ENCODE assay signal across 16 cellular contexts in the genomic region with DNA sequence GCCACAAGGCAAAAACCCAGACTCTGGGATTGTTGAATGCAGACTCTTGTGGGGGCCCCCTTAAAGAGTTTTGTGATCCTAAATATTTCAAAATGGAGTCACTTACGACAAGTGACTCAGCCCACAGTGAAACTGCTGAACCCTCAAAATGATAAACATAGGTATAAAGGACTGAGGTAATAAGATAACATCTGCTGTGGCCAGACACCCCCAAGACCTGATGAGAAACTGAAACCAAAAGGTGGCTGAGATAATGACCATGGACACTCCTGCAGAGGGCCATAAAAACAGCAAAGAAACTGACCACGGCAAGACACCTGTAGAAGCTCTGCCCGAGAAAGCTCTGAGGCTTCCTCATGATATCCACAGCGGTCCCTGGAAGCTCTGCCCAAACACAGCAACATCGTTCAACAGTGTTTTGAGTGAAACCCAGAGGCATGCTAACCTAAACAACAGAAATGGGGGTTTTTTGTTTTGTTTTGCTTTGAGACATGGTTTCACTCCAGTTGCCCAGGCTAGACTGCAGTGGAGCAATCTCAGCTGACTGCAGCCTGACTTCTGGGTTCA. TPM values are rescaled to one million over a fixed set of nuclear protein-coding genes. Genes with fewer than 3 reads are reported as not detected.
DNase-seq lines count a peak whose midpoint lies in the region; ATAC-seq and TF ChIP-seq lines count a peak whose summit lies in the region.
"Had no signal": no experiment of that assay in that cellular context is flagged by ENCODE, and none has a peak within 500 bp of the region (broad histone marks: within the 10 kb centered on the region; RNA-seq: fewer than 3 reads in every experiment).

No MANE protein-coding gene starts in this region.

- H3K4me3 ChIP-seq in CD4-positive, alpha-beta memory T cell (ENCODE audit: low read length in 2 of 2) = peak overlapping the region in 1 of 2 donors; percentile 83
- H3K4me3 ChIP-seq in psoas muscle = no peak overlapping the region
- H3K4me3 ChIP-seq: GM23338 had no signal

- peaks cover under 1% of the 10 kb centered on the region for H3K36me3 ChIP-seq in CD4-positive, alpha-beta memory T cell (ENCODE audit: insufficient read depth, low read length)
- H3K36me3 ChIP-seq in KOPT-K1 (ENCODE audit: insufficient read depth, low read length) (no peaks in the 10 kb centered on the region), psoas muscle (ENCODE audit: insufficient read depth in 1 of 2, low read depth in 1 of 2) (no peaks in the 10 kb centered on the region)

- H3K27ac Mint-ChIP-seq in CD4-positive, alpha-beta memory T cell = peak overlapping the region; percentile 96 to 99 (median 98)
- H3K27ac Mint-ChIP-seq in central memory CD8-positive, alpha-beta T cell (ENCODE audit: low read depth) = peak overlapping the region; percentile 92
- H3K27ac Mint-ChIP-seq: GM23338 had no signal

- peak in 4 of 5 donors; percentile 32 to 66 (median 42) for DNase-seq in CD4-positive, alpha-beta memory T cell
- DNase-seq in central memory CD8-positive, alpha-beta T cell (ENCODE audit: low spot score in 2 of 2) = peak in 1 of 2 donors; percentile 32
- DNase-seq in psoas muscle = no peak
- no peak for DNase-seq in HK-2 (ENCODE audit: unreplicated experiment)
- no peak for DNase-seq in T1000 (lab: John Stamatoyannopoulos, UW)
- DNase-seq: hypothalamus; NCI-H446; stimulated activated CD4-positive, alpha-beta T cell treated with anti-CD3 and anti-CD28 coated beads, Interleukin-4, amount 100 ng/mL, for 4 hours; SW 1271 had no signal

- peaks cover 6 to 29% of the 10 kb centered on the region in 2 donors for H3K36me3 Mint-ChIP-seq in CD4-positive, alpha-beta memory T cell
- peaks cover 41% of the 10 kb centered on the region for H3K36me3 Mint-ChIP-seq in central memory CD8-positive, alpha-beta T cell (ENCODE audit: insufficient read depth)
- H3K36me3 Mint-ChIP-seq: type B pancreatic cell had no signal

- CTCF ChIA-PET in CD4-positive, alpha-beta memory T cell (lab: Charles Lee; ENCODE audit: partially characterized antibody) = interaction anchor here (3.5 kb wide), 1 partner anchor 56 kb away, joined by 13 read pairs; no protein-coding TSS in a partner anchor

- intact Hi-C loops in CD4-positive, alpha-beta memory T cell (cut with micrococcal nuclease) = loop anchor here (5.0 kb wide), 3 partner anchors 58 to 102 kb away; a partner anchor contains a TSS
- intact Hi-C loops in psoas muscle (cut with DNase I) = no loop called here

- peak overlapping the region; percentile 73 to 99 (median 96) for H3K4me3 Mint-ChIP-seq in CD4-positive, alpha-beta memory T cell
- H3K4me3 Mint-ChIP-seq in central memory CD8-positive, alpha-beta T cell = peak overlapping the region; percentile 95
- H3K4me3 Mint-ChIP-seq: GM23338, nephron had no signal

- no peaks in the 10 kb centered on the region for H3K27me3 ChIP-seq in CD4-positive, alpha-beta memory T cell (ENCODE audit: insufficient read depth, low read length)
- H3K27me3 ChIP-seq in psoas muscle (ENCODE audit: insufficient read depth in 3 of 3, low read length in 2 of 3) = no peaks in the 10 kb centered on the region

- TF ChIP-seq CTCF in psoas muscle (IDR thresholded peaks at IDR 0.05) = no peak

- peak overlapping the region; percentile 77 for H3K27ac ChIP-seq in CD4-positive, alpha-beta memory T cell (ENCODE audit: low read depth, low read length)
- H3K27ac ChIP-seq in KOPT-K1 (ENCODE audit: low read depth, low read length, poor library complexity, severe bottlenecking) = peak overlapping the region; percentile 88
- H3K27ac ChIP-seq in psoas muscle = no peak overlapping the region
- H3K27ac ChIP-seq: C4-2B had no signal

- no peaks in the 10 kb centered on the region for H3K9me3 ChIP-seq in CD4-positive, alpha-beta memory T cell (ENCODE audit: control insufficient read depth in 1 of 2, low read length in 2 of 2)
- H3K9me3 ChIP-seq in KOPT-K1 (ENCODE audit: insufficient read depth, low read length, poor library complexity, severe bottlenecking) (no peaks in the 10 kb centered on the region), psoas muscle (no peaks in the 10 kb centered on the region)

- POLR2A ChIA-PET in CD4-positive, alpha-beta memory T cell (lab: Charles Lee; ENCODE audit: partially characterized antibody) = interaction anchor here (1.2 to 8.4 kb wide), 5 partner anchors 10 to 33 kb away, joined by 3 to 132 read pairs (median 8); no protein-coding TSS in a partner anchor

- no peaks in the 10 kb centered on the region for H3K27me3 Mint-ChIP-seq in CD4-positive, alpha-beta memory T cell
- no peaks in the 10 kb centered on the region for H3K27me3 Mint-ChIP-seq in central memory CD8-positive, alpha-beta T cell
- H3K27me3 Mint-ChIP-seq: type B pancreatic cell had no signal

- H3K4me1 ChIP-seq in CD4-positive, alpha-beta memory T cell (ENCODE audit: insufficient read depth, low read length) = peaks cover 86% of the 10 kb centered on the region
- H3K4me1 ChIP-seq in psoas muscle = peaks cover 19% of the 10 kb centered on the region

- WGBS in psoas muscle, 3 donors = 91 to 94% (median 91%) methylated on average over 5 of the region's 5 CpGs

- peaks cover 0 to 1% (median 0%) of the 10 kb centered on the region in 8 donors for H3K9me3 Mint-ChIP-seq in CD4-positive, alpha-beta memory T cell
- no peaks in the 10 kb centered on the region for H3K9me3 Mint-ChIP-seq in central memory CD8-positive, alpha-beta T cell
- H3K9me3 Mint-ChIP-seq: nephron had no signal

- ATAC-seq in GM19463 (IDR thresholded peaks at IDR 0.05; ENCODE audit: unreplicated experiment) = peak; percentile 39
- peak; percentile 20 for ATAC-seq in central memory CD8-positive, alpha-beta T cell (replicated peaks; ENCODE audit: extremely low read depth, poor library complexity, severe bottlenecking)
- no peak for ATAC-seq in psoas muscle
- no peak for ATAC-seq in HG03039 (IDR thresholded peaks at IDR 0.05; ENCODE audit: unreplicated experiment)
- ATAC-seq: GM23338 had no signal

- H3K4me1 Mint-ChIP-seq in CD4-positive, alpha-beta memory T cell = peaks cover 63 to 95% (median 81%) of the 10 kb centered on the region in 4 donors
- H3K4me1 Mint-ChIP-seq in central memory CD8-positive, alpha-beta T cell = peaks cover 89% of the 10 kb centered on the region

RNA-seq across cellular contexts. Expression of a gene that starts 1.6 kb away (rescaled TPM):
- 100 to 1,000 TPM; 152 to 167 TPM for total RNA-seq in CD4-positive, alpha-beta memory T cell
- polyA plus RNA-seq in CD4-positive, alpha-beta memory T cell = 100 to 1,000 TPM; 387 to 416 TPM
- 10 to 100 TPM in 1 of 4 donors, 1 to 10 TPM in 3; 6.9 to 12.2 (median 8.1) TPM for total RNA-seq in psoas muscle
- 10 to 100 TPM in 1 of 3 donors, 1 to 10 TPM in 2; 4.3 to 12.2 (median 9.7) TPM for polyA plus RNA-seq in psoas muscle

RNA-seq across cellular contexts. Expression of a gene that starts 28.2 kb away (rescaled TPM):
- total RNA-seq in CD4-positive, alpha-beta memory T cell = not detected
- under 1 TPM in 1 of 2 donors, not detected in 1; 0.48 TPM for polyA plus RNA-seq in CD4-positive, alpha-beta memory T cell
- not detected for total RNA-seq in psoas muscle
- under 1 TPM in 1 of 3 donors, not detected in 2; 0.16 TPM for polyA plus RNA-seq in psoas muscle

RNA-seq across cellular contexts. Expression of a gene that starts 29.1 kb away (rescaled TPM):
- total RNA-seq in CD4-positive, alpha-beta memory T cell = not detected
- polyA plus RNA-seq in CD4-positive, alpha-beta memory T cell = not detected
- under 1 TPM in 3 of 4 donors, not detected in 1; 0.16 to 0.54 (median 0.42) TPM for total RNA-seq in psoas muscle
- 1 to 10 TPM in 1 of 3 donors, under 1 TPM in 2; 0.22 to 2.0 (median 0.53) TPM for polyA plus RNA-seq in psoas muscle

RNA-seq across cellular contexts. Expression of a gene that starts 44.0 kb away (rescaled TPM):
- not detected for total RNA-seq in CD4-positive, alpha-beta memory T cell
- not detected for polyA plus RNA-seq in CD4-positive, alpha-beta memory T cell
- under 1 TPM; 0.11 to 0.59 (median 0.44) TPM for total RNA-seq in psoas muscle
- polyA plus RNA-seq in psoas muscle = under 1 TPM; 0.14 to 0.33 (median 0.30) TPM

Comparison
In these comparisons a context has a peak if more than half of its experiments do, and no peak if none do; other contexts are left out.
1. DNase-seq: peak in CD4-positive, alpha-beta memory T cell (4 of 5); none in psoas muscle (0 of 2), HK-2 (single experiment) and T1000 (single experiment).
2. ATAC-seq: peak in GM19463 (single experiment) and central memory CD8-positive, alpha-beta T cell (single experiment); none in psoas muscle (0 of 4) and HG03039 (single experiment).
3. RNA of a gene that starts 1.6 kb away (total RNA-seq): 152 to 167 TPM in CD4-positive, alpha-beta memory T cell; 6.9 to 12.2 TPM in psoas muscle; every median in the first group is over 10 times any median in the second.